Comparison of ENCODE assay signal across 8 cellular contexts in the genomic region with DNA sequence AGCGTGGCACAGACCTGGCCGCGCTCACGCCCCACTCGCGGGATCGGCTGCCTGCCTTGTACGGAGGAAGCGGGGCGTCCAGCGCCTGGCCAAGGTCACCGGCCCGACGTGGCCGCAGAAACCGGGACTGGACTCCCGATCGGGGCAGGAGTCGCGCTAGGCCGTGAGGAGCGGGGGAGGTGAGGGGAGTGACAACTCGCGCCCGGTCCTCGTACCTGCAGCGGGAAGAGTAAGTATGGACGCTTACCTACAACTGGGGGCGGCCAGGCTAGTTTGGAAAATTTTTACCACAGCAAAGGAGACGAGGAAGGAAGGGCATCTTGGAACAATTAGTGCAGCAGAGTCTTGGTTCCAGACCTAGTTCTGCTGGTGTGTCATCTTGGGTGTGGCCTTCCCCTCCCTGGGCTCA.
DNase-seq lines count a peak whose midpoint lies in the region; ATAC-seq and TF ChIP-seq lines count a peak whose summit lies in the region.

No MANE protein-coding gene starts in this region.

- H3K4me1 ChIP-seq in Loucy (ENCODE audit: insufficient read depth, low read length, poor library complexity, severe bottlenecking), result peaks cover 34% of the 10 kb centered on the region

- no peak overlapping the region for H2AFZ ChIP-seq in Loucy (ENCODE audit: low read length)

- ATAC-seq in HG03175 (IDR thresholded peaks at IDR 0.05; ENCODE audit: unreplicated experiment) (no peak), GM18502 (IDR thresholded peaks at IDR 0.05; ENCODE audit: poor library complexity, unreplicated experiment) (no peak)

- in situ Hi-C loops in astrocyte of the spinal cord (cut with HindIII; ENCODE audit: low sequenced_read_pairs), result no loop called here

- no peaks in the 10 kb centered on the region for H3K9me2 ChIP-seq in Loucy (replicated peaks; ENCODE audit: low read depth, low read length)

- no peaks in the 10 kb centered on the region for H3K36me3 ChIP-seq in Loucy (ENCODE audit: insufficient read depth, low read length)

- peak overlapping the region; percentile 92 for H3K4me2 ChIP-seq in Loucy (ENCODE audit: low read depth, low read length, poor library complexity, severe bottlenecking)

- peak overlapping the region; percentile 55 to 93 (median 82) for H3K27ac ChIP-seq in skin epidermis

- H3F3A ChIP-seq in Loucy (ENCODE audit: low read depth), result no peaks in the 10 kb centered on the region

- H3K27me3 ChIP-seq in Loucy (ENCODE audit: insufficient read depth, low read length, poor library complexity, severe bottlenecking), result no peaks in the 10 kb centered on the region

- H3K79me2 ChIP-seq in Loucy (ENCODE audit: insufficient read depth, low read length), result peaks cover 51% of the 10 kb centered on the region

- no peaks in the 10 kb centered on the region for H3K9me3 ChIP-seq in Loucy (ENCODE audit: insufficient read depth, low read depth, low read length)
- H3K9me3 ChIP-seq in iPS-18c (ENCODE audit: control insufficient read depth, insufficient read depth, low read length), result peaks cover 1% of the 10 kb centered on the region

- peak; percentile 39 for DNase-seq in GM03348 (ENCODE audit: low spot score)
- no peak for DNase-seq in astrocyte of the spinal cord (ENCODE audit: low read depth, low spot score)
- DNase-seq in MV-4-11 (lab: John Stamatoyannopoulos, UW), result no peak

- TF ChIP-seq CTCF in Loucy (conservative IDR thresholded peaks at IDR 0.05; ENCODE audit: low read length) (no peak), astrocyte of the spinal cord (IDR thresholded peaks at IDR 0.05; ENCODE audit: low read depth, low read length) (no peak)

- peak overlapping the region; percentile 76 for H3K9ac ChIP-seq in Loucy (ENCODE audit: low read depth, low read length, poor library complexity, severe bottlenecking)

- H3K4me3 ChIP-seq in Loucy (ENCODE audit: low read length, poor library complexity, severe bottlenecking), result peak overlapping the region; percentile 87
- H3K4me3 ChIP-seq in astrocyte of the spinal cord (ENCODE audit: low read depth, low read length), result peak overlapping the region; percentile 76
- H3K4me3 ChIP-seq in iPS-18c (ENCODE audit: insufficient read depth, low read depth, low read length), result peak overlapping the region; percentile 84
- H3K4me3 ChIP-seq in skin epidermis, result peak overlapping the region; percentile 52 to 79 (median 71)

- H4K20me1 ChIP-seq in Loucy (ENCODE audit: insufficient read depth, low read length, poor library complexity, severe bottlenecking), result peaks cover 32% of the 10 kb centered on the region
